In the genomic region with DNA sequence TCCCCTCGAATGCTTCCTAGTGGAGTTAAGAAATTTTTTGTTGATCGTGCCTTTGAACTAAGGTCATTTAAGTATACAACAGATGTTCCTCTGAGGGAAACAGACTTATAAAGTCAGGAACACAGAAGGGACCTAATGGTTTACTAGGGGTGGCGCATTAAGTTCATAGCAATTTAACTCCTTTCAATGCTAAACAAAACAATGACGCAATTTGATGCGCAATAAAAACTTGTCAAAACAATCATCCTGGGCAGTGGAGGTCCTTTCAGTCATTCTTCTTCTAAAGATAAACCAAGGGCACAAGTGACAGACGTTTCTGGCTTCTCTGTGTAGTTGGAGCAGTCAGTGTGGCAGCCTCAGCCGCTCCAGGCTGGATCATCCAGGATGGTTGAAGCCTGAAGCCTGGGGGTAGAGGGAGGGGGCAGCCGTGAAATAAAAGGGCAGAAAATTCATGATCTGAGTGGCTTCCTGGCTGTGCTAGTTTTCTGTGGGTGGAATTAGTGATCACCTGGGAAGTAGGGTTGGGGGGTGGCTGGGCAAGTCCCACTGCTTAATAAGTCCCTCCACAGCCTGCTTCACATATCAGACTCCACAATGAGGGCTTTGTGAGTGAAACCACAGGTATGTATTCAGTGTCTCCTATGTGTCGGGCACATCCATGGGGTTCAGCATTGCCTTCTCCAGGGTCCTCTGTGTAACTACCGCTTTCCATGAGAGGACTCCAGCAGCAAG, we compare ENCODE assay signal across 1 cellular context.
A peak's percentile ranks its signal among the peaks of the same experiment; 100 is the strongest.
TF ChIP-seq lines count a peak whose summit lies in the region.

No MANE protein-coding gene starts in this region.

TF ChIP-seq in IMR-90, 13 proteins besides CTCF, POLR2A, EP300 and RAD21:
- peak; percentile 81 for TF ChIP-seq CEBPB (IDR thresholded peaks at IDR 0.05; ENCODE audit: low read depth, low read length)
- TF ChIP-seq, protein P1, sequence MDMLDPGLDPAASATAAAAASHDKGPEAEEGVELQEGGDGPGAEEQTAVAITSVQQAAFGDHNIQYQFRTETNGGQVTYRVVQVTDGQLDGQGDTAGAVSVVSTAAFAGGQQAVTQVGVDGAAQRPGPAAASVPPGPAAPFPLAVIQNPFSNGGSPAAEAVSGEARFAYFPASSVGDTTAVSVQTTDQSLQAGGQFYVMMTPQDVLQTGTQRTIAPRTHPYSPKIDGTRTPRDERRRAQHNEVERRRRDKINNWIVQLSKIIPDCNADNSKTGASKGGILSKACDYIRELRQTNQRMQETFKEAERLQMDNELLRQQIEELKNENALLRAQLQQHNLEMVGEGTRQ (IDR thresholded peaks at IDR 0.05; ENCODE audit: low read depth, low read length): no peak
